In genomic region chr15:76013470-76013869, GRCh38 we compare ENCODE assay signal across 12 cellular contexts. TPM values are rescaled to one million over a fixed set of nuclear protein-coding genes. Genes with fewer than 3 reads are reported as not detected.
"Had no signal": no experiment of that assay in that cellular context is flagged by ENCODE, and none has a peak within 500 bp of the region (broad histone marks: within the 10 kb centered on the region; RNA-seq: fewer than 3 reads in every experiment).

No MANE protein-coding gene starts in this region.

RNA-seq across cellular contexts. Expression of gene NRG4, which starts 1.2 kb away (rescaled TPM):
- total RNA-seq: activated CD4-positive, alpha-beta memory T cell treated with anti-CD3 and anti-CD28 coated beads for 36 hours; activated CD4-positive, alpha-beta memory T cell treated with anti-CD3 and anti-CD28 coated beads, Interleukin-2, amount 10 ng/mL, durations not matched to agents 7 days and 5 days; activated CD4-positive, alpha-beta T cell treated with anti-CD3 and anti-CD28 coated beads for 36 hours; activated CD4-positive, alpha-beta T cell treated with anti-CD3 and anti-CD28 coated beads, Interleukin-2, amount 10 ng/mL, durations not matched to agents 24 days and 14 days; activated CD4-positive, alpha-beta T cell treated with anti-CD3 and anti-CD28 coated beads, Interleukin-2, amount 10 ng/mL, durations not matched to agents 7 days and 5 days; activated CD8-positive, alpha-beta memory T cell treated with anti-CD3 and anti-CD28 coated beads for 36 hours; activated CD8-positive, alpha-beta memory T cell treated with anti-CD3 and anti-CD28 coated beads, Interleukin-2, amount 10 ng/mL, durations not matched to agents 7 days and 5 days; activated CD8-positive, alpha-beta T cell treated with anti-CD3 and anti-CD28 coated beads for 36 hours; activated CD8-positive, alpha-beta T cell treated with anti-CD3 and anti-CD28 coated beads, Interleukin-2, amount 10 ng/mL, durations not matched to agents 7 days and 5 days; T-helper 1 cell treated with Interleukin-12 subunit alpha and Interleukin-12 subunit beta and Interleukin-4 antibody, amounts not matched to agents 30 ng/mL and 1 ng/mL, for 36 hours; T-helper 17 cell; T-helper 2 cell treated with Interferon-gamma antibody and Interleukin-4, amounts not matched to agents 100 ng/mL and 5 ng/mL, for 36 hours had no signal

RNA-seq across cellular contexts. Expression of gene TMEM266, which starts 46.3 kb away (rescaled TPM):
- total RNA-seq: activated CD4-positive, alpha-beta memory T cell treated with anti-CD3 and anti-CD28 coated beads, Interleukin-2, amount 10 ng/mL, durations not matched to agents 7 days and 5 days; activated CD4-positive, alpha-beta T cell treated with anti-CD3 and anti-CD28 coated beads for 36 hours; activated CD4-positive, alpha-beta T cell treated with anti-CD3 and anti-CD28 coated beads, Interleukin-2, amount 10 ng/mL, durations not matched to agents 24 days and 14 days; activated CD4-positive, alpha-beta T cell treated with anti-CD3 and anti-CD28 coated beads, Interleukin-2, amount 10 ng/mL, durations not matched to agents 7 days and 5 days; activated CD8-positive, alpha-beta memory T cell treated with anti-CD3 and anti-CD28 coated beads, Interleukin-2, amount 10 ng/mL, durations not matched to agents 7 days and 5 days; activated CD8-positive, alpha-beta T cell treated with anti-CD3 and anti-CD28 coated beads, Interleukin-2, amount 10 ng/mL, durations not matched to agents 7 days and 5 days; T-helper 1 cell treated with Interleukin-12 subunit alpha and Interleukin-12 subunit beta and Interleukin-4 antibody, amounts not matched to agents 30 ng/mL and 1 ng/mL, for 36 hours; T-helper 17 cell; T-helper 2 cell treated with Interferon-gamma antibody and Interleukin-4, amounts not matched to agents 100 ng/mL and 5 ng/mL, for 36 hours had no signal
